ENCODE assay signal across 36 cellular contexts in genomic region chr15:45139770-45140169, GRCh38. TPM values are rescaled to one million over a fixed set of nuclear protein-coding genes. Genes with fewer than 3 reads are reported as not detected.
"Had no signal": no experiment of that assay in that cellular context is flagged by ENCODE, and none has a peak within 500 bp of the region (broad histone marks: within the 10 kb centered on the region; RNA-seq: fewer than 3 reads in every experiment).

No MANE protein-coding gene starts in this region.

- H3K27ac ChIP-seq: coronary artery, esophagus muscularis mucosa, foreskin keratinocyte, heart right ventricle, neutrophil, parathyroid adenoma, prostate gland, sigmoid colon, thyroid gland, uterus had no signal

- DNase-seq: dermis blood vessel endothelial cell; effector memory CD4-positive, alpha-beta T cell; foreskin keratinocyte; glutamatergic neuron; heart right ventricle; hippocampal formation; kidney glomerular epithelial cell; left colon; left ventricle myocardium superior; mesenchymal stem cell; mucosa of descending colon; naive B cell; sigmoid colon; stimulated activated CD4-positive, alpha-beta T cell treated with anti-CD3 and anti-CD28 coated beads, Interleukin-2, amount 100 ng/mL, for 48 hours; stimulated activated naive B cell treated with anti-CD40 and anti-IgM and Interleukin-4, amounts not matched to agents 10 μg/mL and 1 μg/mL and 100 μg/mL, for 72 hours; stimulated activated naive CD8-positive, alpha-beta T cell treated with anti-CD3 and anti-CD28 coated beads, Interleukin-15, amount 100 ng/mL, for 72 hours; thyroid gland; uterus had no signal

- ATAC-seq: foreskin keratinocyte; left colon; mucosa of descending colon; natural killer cell treated with Interleukin-12 subunit alpha and Interleukin-12 subunit beta and Interleukin-15 and Interleukin-18, amount 100 ng/mL, for 72 hours; right cardiac atrium; stimulated activated naive B cell treated with anti-CD40 and anti-IgM and Interleukin-4, amounts not matched to agents 10 μg/mL and 1 μg/mL and 100 μg/mL, for 72 hours; stimulated activated naive CD8-positive, alpha-beta T cell treated with anti-CD3 and anti-CD28 coated beads, Interleukin-15, amount 100 ng/mL, for 72 hours had no signal

- FAIRE-seq: endothelial cell of umbilical vein, islet of Langerhans had no signal

- H3K4me1 ChIP-seq: foreskin keratinocyte, parathyroid adenoma, prostate gland had no signal

- H3K36me3 ChIP-seq: esophagus muscularis mucosa, heart right ventricle, neutrophil, prostate gland, sigmoid colon, uterus had no signal

- H3K9ac ChIP-seq: parathyroid adenoma had no signal

- H3K9me3 ChIP-seq: esophagus muscularis mucosa, heart right ventricle, mucosa of descending colon, neutrophil, prostate gland, sigmoid colon, thyroid gland, uterus had no signal

- H3K27me3 ChIP-seq: foreskin keratinocyte, thyroid gland had no signal

- H3K4me3 ChIP-seq: coronary artery, esophagus muscularis mucosa, heart right ventricle, mucosa of descending colon, prostate gland, sigmoid colon, thyroid gland, uterus had no signal

RNA-seq across cellular contexts. Expression of gene DUOX1, which starts 10.0 kb away (rescaled TPM):
- total RNA-seq: dermis blood vessel endothelial cell, endothelial cell of umbilical vein, fibroblast of lung, lung microvascular endothelial cell, neural crest cell, temporal lobe had no signal
- polyA plus RNA-seq: endothelial cell of umbilical vein, fibroblast of lung had no signal

RNA-seq across cellular contexts. Expression of gene DUOXA1, which starts 10.1 kb away (rescaled TPM):
- total RNA-seq: dermis blood vessel endothelial cell; endothelial cell of umbilical vein; fibroblast of lung; lung microvascular endothelial cell; natural killer cell treated with Interleukin-12 subunit alpha and Interleukin-12 subunit beta and Interleukin-15 and Interleukin-18, amount 100 ng/mL, for 72 hours; neural crest cell; skeletal muscle tissue had no signal
- polyA plus RNA-seq: fibroblast of lung had no signal

RNA-seq across cellular contexts. Expression of gene DUOXA2, which starts 25.6 kb away (rescaled TPM):
- total RNA-seq: dermis blood vessel endothelial cell, endothelial cell of umbilical vein, epithelial cell of proximal tubule, fibroblast of lung, foreskin keratinocyte, heart right ventricle, left ventricle myocardium superior, lung microvascular endothelial cell, mesothelial cell of epicardium, neural crest cell, omental fat pad, prostate gland, right cardiac atrium, skeletal muscle tissue, subcutaneous adipose tissue, temporal lobe, uterus had no signal
- polyA plus RNA-seq: endothelial cell of umbilical vein, fibroblast of lung, foreskin keratinocyte, heart right ventricle had no signal

RNA-seq across cellular contexts. Expression of gene DUOX2, which starts 25.8 kb away (rescaled TPM):
- total RNA-seq: dermis blood vessel endothelial cell, endothelial cell of umbilical vein, epithelial cell of proximal tubule, fibroblast of lung, lung microvascular endothelial cell, temporal lobe had no signal
- polyA plus RNA-seq: fibroblast of lung had no signal
